In genomic region chr3:126666002-126666401, GRCh38 we compare ENCODE assay signal across 35 cellular contexts.
"Had no signal": no experiment of that assay in that cellular context is flagged by ENCODE, and none has a peak within 500 bp of the region (broad histone marks: within the 10 kb centered on the region; RNA-seq: fewer than 3 reads in every experiment).

No MANE protein-coding gene starts in this region.

- H3K4me3 Mint-ChIP-seq: activated B cell treated with CpG ODN at 0.5 μM for 24 hours; activated CD8-positive, alpha-beta T cell treated with anti-CD3 and anti-CD28 coated beads for 36 hours; activated naive CD8-positive, alpha-beta T cell; activated T-cell treated with anti-CD3 and anti-CD28 coated beads, Interleukin-2, amount 50 U/mL, for 24 hours; activated T-cell treated with anti-CD3 and anti-CD28 coated beads, Interleukin-2, amount 50 U/mL, for 72 hours; central memory CD8-positive, alpha-beta T cell; dendritic cell treated with granulocyte-macrophage colony-stimulating factor and Interleukin-4, amounts not matched to agents 40 ng/mL and 50 ng/mL, for 4 days; endodermal cell; T-helper 17 cell; T-helper 2 cell treated with Interferon-gamma antibody and Interleukin-4, amounts not matched to agents 5 μg/mL and 100 μg/mL, for 36 hours had no signal

- H3K9me3 Mint-ChIP-seq: central memory CD8-positive, alpha-beta T cell; dendritic cell treated with granulocyte-macrophage colony-stimulating factor and Interleukin-4, amounts not matched to agents 40 ng/mL and 50 ng/mL, for 4 days; endodermal cell had no signal

- H3K27ac ChIP-seq: brain microvascular endothelial cell, coronary artery, dorsolateral prefrontal cortex, foreskin keratinocyte, gastrocnemius medialis, heart left ventricle, WERI-Rb-1 had no signal

- ATAC-seq: activated CD4-positive, CD25-positive, alpha-beta regulatory T cell treated with anti-CD3 and anti-CD28 coated beads, Interleukin-2, amount 50 U/mL, for 24 hours; activated CD8-positive, alpha-beta T cell treated with anti-CD3 and anti-CD28 coated beads for 36 hours; activated T-cell treated with anti-CD3 and anti-CD28 coated beads, Interleukin-2, amount 50 U/mL, for 72 hours; esophagus mucosa; foreskin keratinocyte; gastrocnemius medialis; heart left ventricle; T-helper 17 cell had no signal

- H3K4me3 ChIP-seq: coronary artery, dorsolateral prefrontal cortex, gastrocnemius medialis, heart left ventricle had no signal

- H3K27me3 ChIP-seq: dorsolateral prefrontal cortex, gastrocnemius medialis had no signal

- H3K4me1 ChIP-seq: foreskin keratinocyte, gastrocnemius medialis had no signal

- H3K27ac Mint-ChIP-seq: activated B cell treated with CpG ODN at 0.5 μM for 24 hours; activated CD8-positive, alpha-beta T cell treated with anti-CD3 and anti-CD28 coated beads for 36 hours; activated naive CD8-positive, alpha-beta T cell; activated T-cell treated with anti-CD3 and anti-CD28 coated beads, Interleukin-2, amount 50 U/mL, for 24 hours; activated T-cell treated with anti-CD3 and anti-CD28 coated beads, Interleukin-2, amount 50 U/mL, for 72 hours; dendritic cell treated with granulocyte-macrophage colony-stimulating factor and Interleukin-4, amounts not matched to agents 40 ng/mL and 50 ng/mL, for 4 days; endodermal cell; T-helper 17 cell; T-helper 2 cell treated with Interferon-gamma antibody and Interleukin-4, amounts not matched to agents 5 μg/mL and 100 μg/mL, for 36 hours had no signal

- DNase-seq: activated B cell treated with CpG ODN at 0.5 μM for 24 hours; activated CD4-positive, alpha-beta T cell treated with anti-CD3 and anti-CD28 coated beads for 48 hours; activated CD4-positive, alpha-beta T cell treated with anti-CD3 and anti-CD28 coated beads, Interleukin-2, amount 50 U/mL, for 1 hour; activated CD4-positive, alpha-beta T cell treated with anti-CD3 and anti-CD28 coated beads, Interleukin-2, amount 50 U/mL, for 48 hours; activated CD8-positive, alpha-beta memory T cell treated with anti-CD3 and anti-CD28 coated beads for 24 hours; activated CD8-positive, alpha-beta memory T cell treated with anti-CD3 and anti-CD28 coated beads, Interleukin-2, amount 50 U/mL, for 4 hours; activated CD8-positive, alpha-beta T cell treated with anti-CD3 and anti-CD28 coated beads for 36 hours; activated effector memory CD4-positive, alpha-beta T cell treated with Interleukin-2 at 50 U/mL for 16 hours; activated gamma-delta T cell treated with Interleukin-2 at 50 U/mL for 16 hours; activated naive CD4-positive, alpha-beta T cell treated with anti-CD3 and anti-CD28 coated beads, Interleukin-2, amount 50 U/mL, for 16 hours; activated naive CD4-positive, alpha-beta T cell treated with Interleukin-2 at 50 U/mL for 16 hours; activated T-cell treated with anti-CD3 and anti-CD28 coated beads for 4 hours; activated T-cell treated with anti-CD3 and anti-CD28 coated beads, Interleukin-2, amount 50 U/mL, for 24 hours; activated T-cell treated with anti-CD3 and anti-CD28 coated beads, Interleukin-2, amount 50 U/mL, for 72 hours; amniotic stem cell; anterior cingulate cortex; brain microvascular endothelial cell; dorsolateral prefrontal cortex; effector memory CD4-positive, alpha-beta T cell; endodermal cell; foreskin keratinocyte; gastrocnemius medialis; glutamatergic neuron; heart left ventricle; T-helper 1 cell; T-helper 17 cell; T1000; WERI-Rb-1 had no signal

- H3K27me3 Mint-ChIP-seq: activated CD8-positive, alpha-beta T cell treated with anti-CD3 and anti-CD28 coated beads for 36 hours had no signal

- H3K36me3 Mint-ChIP-seq: activated naive CD8-positive, alpha-beta T cell had no signal

- H3K36me3 ChIP-seq: brain microvascular endothelial cell, gastrocnemius medialis, heart left ventricle, WERI-Rb-1 had no signal

- H3K9me3 ChIP-seq: gastrocnemius medialis, heart left ventricle had no signal

- H3K4me1 Mint-ChIP-seq: activated B cell treated with CpG ODN at 0.5 μM for 24 hours; central memory CD8-positive, alpha-beta T cell; endodermal cell had no signal
